In genomic region chrX:39149761-39150160, GRCh38 we compare ENCODE assay signal across 8 cellular contexts.
DNase-seq lines count a peak whose midpoint lies in the region; ATAC-seq and TF ChIP-seq lines count a peak whose summit lies in the region.

No MANE protein-coding gene starts in this region.

- no peaks in the 10 kb centered on the region for H3K4me1 ChIP-seq in testis

- POLR2A ChIA-PET in activated CD8-positive, alpha-beta T cell treated with anti-CD3 and anti-CD28 coated beads, Interleukin-2, amount 10 ng/mL, durations not matched to agents 7 days and 5 days (lab: Charles Lee), result no interaction called here

- 17 to 22% methylated on average over 8 of the region's 8 CpGs for WGBS in testis, 2 donors

- no peak for ATAC-seq in activated CD8-positive, alpha-beta T cell treated with anti-CD3 and anti-CD28 coated beads, Interleukin-2, amount 10 ng/mL, durations not matched to agents 7 days and 5 days
- peak; percentile 67 for ATAC-seq in esophagus mucosa
- no peak for ATAC-seq in natural killer cell treated with Interleukin-12 subunit alpha and Interleukin-12 subunit beta and Interleukin-15 and Interleukin-18, amount 100 ng/mL, for 72 hours

- no peaks in the 10 kb centered on the region for H3K27me3 ChIP-seq in testis

- intact Hi-C loops in testis (cut with DNase I; ENCODE audit: low total_unique reads), result no loop called here

- DNase-seq in NCI-H510A treated with DMSO at 0.1 percent for 48 hours (lab: John Stamatoyannopoulos, UW), result peak; percentile 23
- no peak for DNase-seq in NCI-H510A (lab: John Stamatoyannopoulos, UW)
- DNase-seq in NCI-H460 (ENCODE audit: extremely low read depth, low read depth), result peak; percentile 21
- DNase-seq in activated CD8-positive, alpha-beta T cell treated with anti-CD3 and anti-CD28 coated beads, Interleukin-2, amount 10 ng/mL, durations not matched to agents 7 days and 5 days, result peak; percentile 60
- peak; percentile 63 for DNase-seq in natural killer cell treated with Interleukin-12 subunit alpha and Interleukin-12 subunit beta and Interleukin-15 and Interleukin-18, amount 100 ng/mL, for 72 hours (ENCODE audit: low spot score)
- DNase-seq in testis, result peak; percentile 89
- DNase-seq in T1000 (lab: John Stamatoyannopoulos, UW), result no peak

- no peaks in the 10 kb centered on the region for H3K9me3 Mint-ChIP-seq in activated CD8-positive, alpha-beta T cell treated with anti-CD3 and anti-CD28 coated beads, Interleukin-2, amount 10 ng/mL, durations not matched to agents 7 days and 5 days (ENCODE audit: insufficient read depth)
- H3K9me3 Mint-ChIP-seq in natural killer cell treated with Interleukin-12 subunit alpha and Interleukin-12 subunit beta and Interleukin-15 and Interleukin-18, amount 100 ng/mL, for 72 hours, result no peaks in the 10 kb centered on the region

- no peak overlapping the region for H3K4me3 Mint-ChIP-seq in activated CD8-positive, alpha-beta T cell treated with anti-CD3 and anti-CD28 coated beads, Interleukin-2, amount 10 ng/mL, durations not matched to agents 7 days and 5 days
- no peak overlapping the region for H3K4me3 Mint-ChIP-seq in natural killer cell treated with Interleukin-12 subunit alpha and Interleukin-12 subunit beta and Interleukin-15 and Interleukin-18, amount 100 ng/mL, for 72 hours

- no peak overlapping the region for H3K27ac ChIP-seq in testis

- no peak overlapping the region for H3K27ac Mint-ChIP-seq in activated CD8-positive, alpha-beta T cell treated with anti-CD3 and anti-CD28 coated beads, Interleukin-2, amount 10 ng/mL, durations not matched to agents 7 days and 5 days
- H3K27ac Mint-ChIP-seq in natural killer cell treated with Interleukin-12 subunit alpha and Interleukin-12 subunit beta and Interleukin-15 and Interleukin-18, amount 100 ng/mL, for 72 hours, result no peak overlapping the region

- H3K36me3 ChIP-seq in testis (ENCODE audit: low read depth, missing control alignments), result no peaks in the 10 kb centered on the region

- no peaks in the 10 kb centered on the region for H3K4me1 Mint-ChIP-seq in activated CD8-positive, alpha-beta T cell treated with anti-CD3 and anti-CD28 coated beads, Interleukin-2, amount 10 ng/mL, durations not matched to agents 7 days and 5 days (ENCODE audit: low read depth)
- no peaks in the 10 kb centered on the region for H3K4me1 Mint-ChIP-seq in natural killer cell treated with Interleukin-12 subunit alpha and Interleukin-12 subunit beta and Interleukin-15 and Interleukin-18, amount 100 ng/mL, for 72 hours (ENCODE audit: low read depth in 2 of 2)

- CTCF ChIA-PET in activated CD8-positive, alpha-beta T cell treated with anti-CD3 and anti-CD28 coated beads, Interleukin-2, amount 10 ng/mL, durations not matched to agents 7 days and 5 days (lab: Charles Lee), result interaction anchor here (0.6 to 1.9 kb wide), 10 partner anchors 9 to 383 kb away, joined by 3 to 8 read pairs (median 4); no protein-coding TSS in a partner anchor

- peak; percentile 42 to 63 (median 57) for TF ChIP-seq CTCF in testis (IDR thresholded peaks at IDR 0.05)

- H3K4me3 ChIP-seq in testis, result no peak overlapping the region

- H3K36me3 Mint-ChIP-seq in activated CD8-positive, alpha-beta T cell treated with anti-CD3 and anti-CD28 coated beads, Interleukin-2, amount 10 ng/mL, durations not matched to agents 7 days and 5 days (ENCODE audit: low read depth), result no peaks in the 10 kb centered on the region
- no peaks in the 10 kb centered on the region for H3K36me3 Mint-ChIP-seq in natural killer cell treated with Interleukin-12 subunit alpha and Interleukin-12 subunit beta and Interleukin-15 and Interleukin-18, amount 100 ng/mL, for 72 hours

- H3K9me3 ChIP-seq in testis, result no peaks in the 10 kb centered on the region

- H3K27me3 Mint-ChIP-seq in activated CD8-positive, alpha-beta T cell treated with anti-CD3 and anti-CD28 coated beads, Interleukin-2, amount 10 ng/mL, durations not matched to agents 7 days and 5 days (ENCODE audit: low read depth), result no peaks in the 10 kb centered on the region
- H3K27me3 Mint-ChIP-seq in natural killer cell treated with Interleukin-12 subunit alpha and Interleukin-12 subunit beta and Interleukin-15 and Interleukin-18, amount 100 ng/mL, for 72 hours, result peaks cover 5 to 17% of the 10 kb centered on the region in 2 donors

- TF ChIP-seq POLR2A in testis (IDR thresholded peaks at IDR 0.05), result no peak

Comparison
In these comparisons a context has a peak if more than half of its experiments do, and no peak if none do; other contexts are left out.
1. DNase-seq: peak in NCI-H510A treated with DMSO at 0.1 percent for 48 hours (single experiment), NCI-H460 (single experiment), activated CD8-positive, alpha-beta T cell treated with anti-CD3 and anti-CD28 coated beads, Interleukin-2, amount 10 ng/mL, durations not matched to agents 7 days and 5 days (single experiment), natural killer cell treated with Interleukin-12 subunit alpha and Interleukin-12 subunit beta and Interleukin-15 and Interleukin-18, amount 100 ng/mL, for 72 hours (single experiment) and testis (single experiment); none in NCI-H510A (single experiment) and T1000 (single experiment).